Comparison of ENCODE assay signal across 8 cellular contexts in genomic region chr20:45011108-45011526, GRCh38. TPM values are rescaled to one million over a fixed set of nuclear protein-coding genes. Genes with fewer than 3 reads are reported as not detected.
DNase-seq lines count a peak whose midpoint lies in the region; ATAC-seq and TF ChIP-seq lines count a peak whose summit lies in the region.

No MANE protein-coding gene starts in this region.

- H3F3A ChIP-seq in GM23248 (ENCODE audit: insufficient read depth) = peaks cover 77% of the 10 kb centered on the region

- TF ChIP-seq POLR2A in erythroblast (IDR thresholded peaks at IDR 0.05; ENCODE audit: low read length) = no peak

- H3K27ac ChIP-seq in GM23248 (peak overlapping the region; percentile 71), thoracic aorta (no peak overlapping the region)

- no peak overlapping the region for H3K4me3 Mint-ChIP-seq in activated CD8-positive, alpha-beta T cell treated with anti-CD3 and anti-CD28 coated beads, Interleukin-2, amount 10 ng/mL, durations not matched to agents 7 days and 5 days
- H3K4me3 Mint-ChIP-seq in natural killer cell = no peak overlapping the region

- H3K79me2 ChIP-seq in GM23248 (ENCODE audit: insufficient read depth) = peaks cover 12% of the 10 kb centered on the region; the same call in 1 of the 2 replicates

- no peaks in the 10 kb centered on the region for H3K27me3 Mint-ChIP-seq in activated CD8-positive, alpha-beta T cell treated with anti-CD3 and anti-CD28 coated beads, Interleukin-2, amount 10 ng/mL, durations not matched to agents 7 days and 5 days (ENCODE audit: low read depth)
- H3K27me3 Mint-ChIP-seq in natural killer cell (ENCODE audit: low read depth in 2 of 2) = no peaks in the 10 kb centered on the region

- H3K4me3 ChIP-seq in GM23248 (peak overlapping the region; percentile 26; the same call in 1 of the 2 replicates), thoracic aorta (no peak overlapping the region)

- peaks cover 63% of the 10 kb centered on the region for H3K36me3 Mint-ChIP-seq in activated CD8-positive, alpha-beta T cell treated with anti-CD3 and anti-CD28 coated beads, Interleukin-2, amount 10 ng/mL, durations not matched to agents 7 days and 5 days (ENCODE audit: low read depth)
- H3K36me3 Mint-ChIP-seq in natural killer cell = peaks cover 11% of the 10 kb centered on the region

- CTCF ChIA-PET in activated CD8-positive, alpha-beta T cell treated with anti-CD3 and anti-CD28 coated beads, Interleukin-2, amount 10 ng/mL, durations not matched to agents 7 days and 5 days (lab: Charles Lee) = interaction anchor here (0.7 to 4.8 kb wide), 28 partner anchors 9 to 282 kb away, joined by 3 to 64 read pairs (median 5); partner anchors contain the start of gene TOMM34

- H4K20me1 ChIP-seq in GM23248 (ENCODE audit: insufficient read depth) = no peaks in the 10 kb centered on the region

- H3K4me1 ChIP-seq in GM23248 (ENCODE audit: insufficient read depth) (peaks cover 72% of the 10 kb centered on the region), thoracic aorta (ENCODE audit: control insufficient read depth in 1 of 2, low read depth in 2 of 2) (peaks cover 6 to 9% of the 10 kb centered on the region in 2 donors)

- in situ Hi-C loops in GM23248 (cut with MboI) = loop anchor here (10.0 to 25.0 kb wide), 2 partner anchors 84 to 776 kb away; partner anchors contain the start of genes DNTTIP1 and WFDC3

- no peak overlapping the region for H2AFZ ChIP-seq in GM23248

- H3K36me3 ChIP-seq in GM23248 (ENCODE audit: low read depth) (peaks cover 7% of the 10 kb centered on the region; the same call in 1 of the 2 replicates), thoracic aorta (no peaks in the 10 kb centered on the region)

- TF ChIP-seq CTCF in AG09319 (IDR thresholded peaks at IDR 0.05; ENCODE audit: low read depth, low read length) (peak; percentile 80), natural killer cell (IDR thresholded peaks at IDR 0.05) (peak; percentile 72), thoracic aorta (IDR thresholded peaks at IDR 0.05) (peak; percentile 54)

- WGBS in GM23248 (ENCODE audit: low coverage in 1 of 2, low lambda C conversion rate in 2 of 2, missing lambda C conversion rate in 2 of 2), 2 experiments = 0 to 2% methylated on average over 2 of the region's 2 CpGs

- no peak overlapping the region for H3K27ac Mint-ChIP-seq in activated CD8-positive, alpha-beta T cell treated with anti-CD3 and anti-CD28 coated beads, Interleukin-2, amount 10 ng/mL, durations not matched to agents 7 days and 5 days
- peak overlapping the region; percentile 24 to 63 for H3K27ac Mint-ChIP-seq in natural killer cell

- H3K9me3 ChIP-seq in GM23248 (ENCODE audit: low read depth) = no peaks in the 10 kb centered on the region
- no peaks in the 10 kb centered on the region for H3K9me3 ChIP-seq in thoracic aorta

- H3K27me3 ChIP-seq in GM23248 (replicated peaks; ENCODE audit: insufficient read depth) = no peaks in the 10 kb centered on the region
- no peaks in the 10 kb centered on the region for H3K27me3 ChIP-seq in thoracic aorta (replicated peaks; ENCODE audit: insufficient read depth)

- intact Hi-C loops in natural killer cell (cut with micrococcal nuclease) = loop anchor here (5.0 to 10.0 kb wide), 2 partner anchors 44 to 126 kb away; partner anchors contain the start of genes STK4 and YWHAB

- H3K4me2 ChIP-seq in GM23248 (ENCODE audit: unreplicated experiment) = peak overlapping the region; percentile 57

- POLR2A ChIA-PET in activated CD8-positive, alpha-beta T cell treated with anti-CD3 and anti-CD28 coated beads, Interleukin-2, amount 10 ng/mL, durations not matched to agents 7 days and 5 days (lab: Charles Lee) = interaction anchor here (0.9 kb wide), 1 partner anchor 18 kb away, joined by 3 read pairs; no protein-coding TSS in a partner anchor

- peak overlapping the region; percentile 30 for H3K9ac ChIP-seq in GM23248

- H3K4me1 Mint-ChIP-seq in activated CD8-positive, alpha-beta T cell treated with anti-CD3 and anti-CD28 coated beads, Interleukin-2, amount 10 ng/mL, durations not matched to agents 7 days and 5 days (ENCODE audit: low read depth) = peaks cover 16% of the 10 kb centered on the region
- H3K4me1 Mint-ChIP-seq in natural killer cell = peaks cover 57 to 59% of the 10 kb centered on the region in 2 donors

- ATAC-seq in activated CD8-positive, alpha-beta T cell treated with anti-CD3 and anti-CD28 coated beads, Interleukin-2, amount 10 ng/mL, durations not matched to agents 7 days and 5 days = peak; percentile 71
- peak; percentile 78 to 87 (median 85) for ATAC-seq in natural killer cell
- ATAC-seq in thoracic aorta (ENCODE audit: insufficient number of reproducible peaks, low FRiP score, low read depth) = no peak
- no peak for ATAC-seq in GM19455 (IDR thresholded peaks at IDR 0.05; ENCODE audit: unreplicated experiment)

- H3K9me3 Mint-ChIP-seq in activated CD8-positive, alpha-beta T cell treated with anti-CD3 and anti-CD28 coated beads, Interleukin-2, amount 10 ng/mL, durations not matched to agents 7 days and 5 days (ENCODE audit: insufficient read depth) = no peaks in the 10 kb centered on the region
- H3K9me3 Mint-ChIP-seq in natural killer cell = no peaks in the 10 kb centered on the region

- DNase-seq in AG09319 (ENCODE audit: extremely low read depth, low read depth) (no peak), GM23248 (peak; percentile 83), NCI-H446 treated with DMSO at 0.1 percent for 48 hours (lab: John Stamatoyannopoulos, UW) (peak; percentile 17), erythroblast (lab: John Stamatoyannopoulos, UW) (peak; percentile 41 to 68), natural killer cell (no peak), thoracic aorta (ENCODE audit: low spot score) (no peak)
- peak; percentile 65 for DNase-seq in activated CD8-positive, alpha-beta T cell treated with anti-CD3 and anti-CD28 coated beads, Interleukin-2, amount 10 ng/mL, durations not matched to agents 7 days and 5 days

- H3K9me2 ChIP-seq in GM23248 (ENCODE audit: insufficient read depth) = no peaks in the 10 kb centered on the region

RNA-seq across cellular contexts. Expression of gene STK4, which starts 44.8 kb away (rescaled TPM):
- total RNA-seq in GM23248 (2014; rRNA removed; shearing (Covaris generic)) = 21.9 and 30.4 TPM in 2 replicates
- 33.4 and 35.1 TPM in 2 replicates for polyA plus RNA-seq in GM23248 (2016; fragmentation: Nextera tagmentation; extraction: Ambion mirVana)
- total RNA-seq in activated CD8-positive, alpha-beta T cell treated with anti-CD3 and anti-CD28 coated beads, Interleukin-2, amount 10 ng/mL, durations not matched to agents 7 days and 5 days = 100 to 1,000 TPM; 159 to 164 TPM
- 100 to 1,000 TPM; 351 to 394 (median 366) TPM for total RNA-seq in natural killer cell
- total RNA-seq in thoracic aorta = 10 to 100 TPM; 30.3 to 47.9 TPM

RNA-seq across cellular contexts. Expression of gene TOMM34, which starts 50.9 kb away (rescaled TPM):
- total RNA-seq in GM23248 (2014; rRNA removed; shearing (Covaris generic)) = 53.0 and 63.8 TPM in 2 replicates
- polyA plus RNA-seq in GM23248 (2016; fragmentation: Nextera tagmentation; extraction: Ambion mirVana) = 63.4 and 69.9 TPM in 2 replicates
- total RNA-seq in activated CD8-positive, alpha-beta T cell treated with anti-CD3 and anti-CD28 coated beads, Interleukin-2, amount 10 ng/mL, durations not matched to agents 7 days and 5 days = 10 to 100 TPM; 20.2 to 20.3 TPM
- total RNA-seq in natural killer cell = 1 to 10 TPM; 8.5 to 9.2 (median 8.8) TPM
- 10 to 100 TPM; 11.9 to 13.0 TPM for total RNA-seq in thoracic aorta

Comparison
In these comparisons a context has a peak if more than half of its experiments do, and no peak if none do; other contexts are left out.
1. DNase-seq: peak in GM23248 (single experiment), NCI-H446 treated with DMSO at 0.1 percent for 48 hours (single experiment), activated CD8-positive, alpha-beta T cell treated with anti-CD3 and anti-CD28 coated beads, Interleukin-2, amount 10 ng/mL, durations not matched to agents 7 days and 5 days (single experiment) and erythroblast (2 of 2); none in AG09319 (single experiment), natural killer cell (single experiment) and thoracic aorta (single experiment).
2. ATAC-seq: peak in activated CD8-positive, alpha-beta T cell treated with anti-CD3 and anti-CD28 coated beads, Interleukin-2, amount 10 ng/mL, durations not matched to agents 7 days and 5 days (single experiment) and natural killer cell (3 of 3); none in thoracic aorta (single experiment) and GM19455 (single experiment).
3. Peak in every context shown above with its lines, with median percentiles within 50 percentile points of each other: CTCF ChIP-seq.